2 cellular contexts compared by ENCODE assay signal in the genomic region with DNA sequence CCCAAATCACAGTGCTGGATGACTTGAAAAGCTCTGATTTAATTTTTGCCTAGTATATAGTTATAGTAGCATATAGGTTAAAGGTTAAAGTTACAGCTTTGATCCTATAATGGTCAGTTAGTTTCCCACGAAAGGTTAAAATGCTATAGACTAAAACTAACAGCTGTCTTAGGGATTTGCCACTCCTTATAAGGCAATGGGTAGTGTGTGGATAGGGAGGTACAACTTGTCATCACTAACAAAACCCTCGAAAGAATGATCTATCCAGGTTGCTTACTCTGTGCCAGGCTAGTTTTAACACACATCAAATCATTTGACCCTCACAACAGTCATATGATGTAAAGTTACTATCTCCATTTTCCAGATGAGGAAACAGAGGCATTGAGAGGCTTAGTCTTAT.
TF ChIP-seq lines count a peak whose summit lies in the region.

No MANE protein-coding gene starts in this region.

TF ChIP-seq in A549, 52 proteins besides CTCF, POLR2A, EP300 and RAD21:
- TF ChIP-seq NPAS2 (CRISPR knock-in tag; IDR thresholded peaks at IDR 0.05; ENCODE audit: borderline replicate concordance) = no peak
- no peak for TF ChIP-seq GATA3 (IDR thresholded peaks at IDR 0.05; ENCODE audit: borderline replicate concordance)
- no peak for TF ChIP-seq CBX8 (IDR thresholded peaks at IDR 0.05)
- no peak for TF ChIP-seq JUNB (IDR thresholded peaks at IDR 0.05)

TF ChIP-seq in GM12878, 131 proteins besides CTCF, POLR2A, EP300 and RAD21:
- TF ChIP-seq, protein P1, sequence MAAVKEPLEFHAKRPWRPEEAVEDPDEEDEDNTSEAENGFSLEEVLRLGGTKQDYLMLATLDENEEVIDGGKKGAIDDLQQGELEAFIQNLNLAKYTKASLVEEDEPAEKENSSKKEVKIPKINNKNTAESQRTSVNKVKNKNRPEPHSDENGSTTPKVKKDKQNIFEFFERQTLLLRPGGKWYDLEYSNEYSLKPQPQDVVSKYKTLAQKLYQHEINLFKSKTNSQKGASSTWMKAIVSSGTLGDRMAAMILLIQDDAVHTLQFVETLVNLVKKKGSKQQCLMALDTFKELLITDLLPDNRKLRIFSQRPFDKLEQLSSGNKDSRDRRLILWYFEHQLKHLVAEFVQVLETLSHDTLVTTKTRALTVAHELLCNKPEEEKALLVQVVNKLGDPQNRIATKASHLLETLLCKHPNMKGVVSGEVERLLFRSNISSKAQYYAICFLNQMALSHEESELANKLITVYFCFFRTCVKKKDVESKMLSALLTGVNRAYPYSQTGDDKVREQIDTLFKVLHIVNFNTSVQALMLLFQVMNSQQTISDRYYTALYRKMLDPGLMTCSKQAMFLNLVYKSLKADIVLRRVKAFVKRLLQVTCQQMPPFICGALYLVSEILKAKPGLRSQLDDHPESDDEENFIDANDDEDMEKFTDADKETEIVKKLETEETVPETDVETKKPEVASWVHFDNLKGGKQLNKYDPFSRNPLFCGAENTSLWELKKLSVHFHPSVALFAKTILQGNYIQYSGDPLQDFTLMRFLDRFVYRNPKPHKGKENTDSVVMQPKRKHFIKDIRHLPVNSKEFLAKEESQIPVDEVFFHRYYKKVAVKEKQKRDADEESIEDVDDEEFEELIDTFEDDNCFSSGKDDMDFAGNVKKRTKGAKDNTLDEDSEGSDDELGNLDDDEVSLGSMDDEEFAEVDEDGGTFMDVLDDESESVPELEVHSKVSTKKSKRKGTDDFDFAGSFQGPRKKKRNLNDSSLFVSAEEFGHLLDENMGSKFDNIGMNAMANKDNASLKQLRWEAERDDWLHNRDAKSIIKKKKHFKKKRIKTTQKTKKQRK (IDR thresholded peaks at IDR 0.05; ENCODE audit: low read depth, low read length) = no peak
- TF ChIP-seq TCF12 (IDR thresholded peaks at IDR 0.05; ENCODE audit: low read depth, low read length) = no peak
- TF ChIP-seq, protein P2, sequence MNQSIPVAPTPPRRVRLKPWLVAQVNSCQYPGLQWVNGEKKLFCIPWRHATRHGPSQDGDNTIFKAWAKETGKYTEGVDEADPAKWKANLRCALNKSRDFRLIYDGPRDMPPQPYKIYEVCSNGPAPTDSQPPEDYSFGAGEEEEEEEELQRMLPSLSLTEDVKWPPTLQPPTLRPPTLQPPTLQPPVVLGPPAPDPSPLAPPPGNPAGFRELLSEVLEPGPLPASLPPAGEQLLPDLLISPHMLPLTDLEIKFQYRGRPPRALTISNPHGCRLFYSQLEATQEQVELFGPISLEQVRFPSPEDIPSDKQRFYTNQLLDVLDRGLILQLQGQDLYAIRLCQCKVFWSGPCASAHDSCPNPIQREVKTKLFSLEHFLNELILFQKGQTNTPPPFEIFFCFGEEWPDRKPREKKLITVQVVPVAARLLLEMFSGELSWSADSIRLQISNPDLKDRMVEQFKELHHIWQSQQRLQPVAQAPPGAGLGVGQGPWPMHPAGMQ (IDR thresholded peaks at IDR 0.05; ENCODE audit: borderline replicate concordance) = no peak
- TF ChIP-seq HCFC1 (IDR thresholded peaks at IDR 0.05; ENCODE audit: low read length) = no peak
- TF ChIP-seq CHD4 (IDR thresholded peaks at IDR 0.05) = no peak
- TF ChIP-seq SRF (IDR thresholded peaks at IDR 0.05; ENCODE audit: low read depth in 2 of 2, low read length in 2 of 2) = 0 out of 4 replicates have a peak, but pooled peaks of 1 of the 2 experiments have one; percentile 38
